8 cellular contexts compared by ENCODE assay signal in genomic region chr6:160462551-160463109, GRCh38.
DNase-seq lines count a peak whose midpoint lies in the region; ATAC-seq and TF ChIP-seq lines count a peak whose summit lies in the region.

No MANE protein-coding gene starts in this region.

- peak; percentile 96 for ATAC-seq in GM19455 (IDR thresholded peaks at IDR 0.05; ENCODE audit: unreplicated experiment)
- peak; percentile 89 for ATAC-seq in HG03521 (IDR thresholded peaks at IDR 0.05; ENCODE audit: unreplicated experiment)
- peak; percentile 52 for ATAC-seq in upper lobe of right lung

- H3K4me1 ChIP-seq in upper lobe of right lung: peaks cover 2% of the 10 kb centered on the region

- H3K27ac ChIP-seq in upper lobe of right lung: no peak overlapping the region

- no peaks in the 10 kb centered on the region for H3K36me3 ChIP-seq in upper lobe of right lung

- intact Hi-C loops in upper lobe of right lung (cut with DNase I): no loop called here

- no peak overlapping the region for H3K4me3 ChIP-seq in upper lobe of right lung

- H3K27me3 ChIP-seq in upper lobe of right lung: no peaks in the 10 kb centered on the region

- no peak for TF ChIP-seq CTCF in upper lobe of right lung (IDR thresholded peaks at IDR 0.05)

- no peaks in the 10 kb centered on the region for H3K9me3 ChIP-seq in upper lobe of right lung

- DNase-seq in CD1c-positive myeloid dendritic cell (ENCODE audit: extremely low spot score) (peak; percentile 65), fibroblast of gingiva (ENCODE audit: low read depth) (peak; percentile 53), upper lobe of right lung (no peak), cerebellar cortex (ENCODE audit: low spot score) (no peak), inferior parietal cortex (ENCODE audit: extremely low spot score) (no peak)
- DNase-seq in activated CD4-positive, CD25-positive, alpha-beta regulatory T cell treated with anti-CD3 and anti-CD28 coated beads, Interleukin-2, amount 50 U/mL, for 72 hours: peak; percentile 38

Comparison
In these comparisons a context has a peak if more than half of its experiments do, and no peak if none do; other contexts are left out.
1. DNase-seq: peak in CD1c-positive myeloid dendritic cell (single experiment), activated CD4-positive, CD25-positive, alpha-beta regulatory T cell treated with anti-CD3 and anti-CD28 coated beads, Interleukin-2, amount 50 U/mL, for 72 hours (single experiment) and fibroblast of gingiva (single experiment); none in upper lobe of right lung (single experiment), cerebellar cortex (single experiment) and inferior parietal cortex (single experiment).
2. Peak in every context shown above with its lines, with median percentiles within 50 percentile points of each other: ATAC-seq.